In genomic region chr6:31657406-31658157, GRCh38 we compare ENCODE assay signal across 1 cellular context.
A peak's percentile ranks its signal among the peaks of the same experiment; 100 is the strongest.
TF ChIP-seq lines count a peak whose summit lies in the region.

No MANE protein-coding gene starts in this region.

TF ChIP-seq in HepG2, 621 proteins besides CTCF, POLR2A, EP300 and RAD21:
- TF ChIP-seq ZNF451 (CRISPR knock-in tag; IDR thresholded peaks at IDR 0.05) (no peak), REST (IDR thresholded peaks at IDR 0.05; ENCODE audit: borderline replicate concordance in 1 of 2, low read depth in 1 of 2, low read length in 2 of 2) (0 out of 4 replicates have a peak, but pooled peaks of 1 of the 2 experiments have one; percentile 34), ZSCAN21 (CRISPR knock-in tag; IDR thresholded peaks at IDR 0.05; ENCODE audit: borderline replicate concordance) (0 out of 2 replicates have a peak, but pooled peaks have one; percentile 50), MAZ (IDR thresholded peaks at IDR 0.05; ENCODE audit: borderline replicate concordance, low read depth, low read length) (no peak), MAZ (CRISPR knock-in tag; IDR thresholded peaks at IDR 0.05; ENCODE audit: low read depth) (0 out of 2 replicates have a peak, but pooled peaks have one; percentile 11), ZBTB42 (CRISPR knock-in tag; IDR thresholded peaks at IDR 0.05) (peak; percentile 18; the same call in 1 of the 2 replicates), PRDM10 (CRISPR knock-in tag; IDR thresholded peaks at IDR 0.05; ENCODE audit: low read depth) (0 out of 2 replicates have a peak, but pooled peaks have one; percentile 26), MYC (CRISPR knock-in tag; IDR thresholded peaks at IDR 0.05; ENCODE audit: borderline replicate concordance) (no peak), RBFOX2 (IDR thresholded peaks at IDR 0.05; ENCODE audit: low read depth, low read length) (peak; percentile 54), PAF1 (CRISPR knock-in tag; IDR thresholded peaks at IDR 0.05) (no peak), POLR2G (IDR thresholded peaks at IDR 0.05; ENCODE audit: low read depth, low read length) (peak; percentile 63; the same call in 1 of the 2 replicates), ZFP90 (CRISPR knock-in tag; IDR thresholded peaks at IDR 0.05; ENCODE audit: borderline replicate concordance) (no peak), SIX4 (CRISPR knock-in tag; IDR thresholded peaks at IDR 0.05) (0 out of 2 replicates have a peak, but pooled peaks have one; percentile 9), ATF7 (IDR thresholded peaks at IDR 0.05) (0 out of 2 replicates have a peak, but pooled peaks have one; percentile 16), ATF7 (CRISPR knock-in tag; IDR thresholded peaks at IDR 0.05) (no peak), POLR2AphosphoS5 (IDR thresholded peaks at IDR 0.05; ENCODE audit: low read depth, low read length) (0 out of 2 replicates have a peak, but pooled peaks have one; percentile 25), HNRNPK (IDR thresholded peaks at IDR 0.05; ENCODE audit: low read depth, low read length, poor library complexity, severe bottlenecking) (peak; percentile 52), ZBTB21 (CRISPR knock-in tag; IDR thresholded peaks at IDR 0.05) (peak; percentile 68), HIVEP1 (CRISPR knock-in tag; IDR thresholded peaks at IDR 0.05) (no peak), TOPORS (CRISPR knock-in tag; IDR thresholded peaks at IDR 0.05) (no peak), ZNF337 (CRISPR knock-in tag; IDR thresholded peaks at IDR 0.05; ENCODE audit: borderline replicate concordance, low read depth) (no peak), ZNF652 (CRISPR knock-in tag; IDR thresholded peaks at IDR 0.05; ENCODE audit: borderline replicate concordance, low read depth) (0 out of 2 replicates have a peak, but pooled peaks have one; percentile 24), JUN (CRISPR knock-in tag; IDR thresholded peaks at IDR 0.05) (no peak), ARID5B (CRISPR knock-in tag; IDR thresholded peaks at IDR 0.05) (no peak), HNF1B (CRISPR knock-in tag; IDR thresholded peaks at IDR 0.05) (peak; percentile 58; the same call in 1 of the 2 replicates), ZFP1 (CRISPR knock-in tag; IDR thresholded peaks at IDR 0.05) (no peak), ZFX (CRISPR knock-in tag; IDR thresholded peaks at IDR 0.05; ENCODE audit: low read depth) (no peak), CREB1 (IDR thresholded peaks at IDR 0.05) (peak; percentile 85), CREB1 (CRISPR knock-in tag; IDR thresholded peaks at IDR 0.05) (no peak), SAP130 (CRISPR knock-in tag; IDR thresholded peaks at IDR 0.05; ENCODE audit: low read depth) (0 out of 2 replicates have a peak, but pooled peaks have one; percentile 4), ZNF552 (CRISPR knock-in tag; IDR thresholded peaks at IDR 0.05; ENCODE audit: borderline replicate concordance) (no peak), CENPT (CRISPR knock-in tag; IDR thresholded peaks at IDR 0.05; ENCODE audit: low read depth) (0 out of 2 replicates have a peak, but pooled peaks have one; percentile 54), MYNN (CRISPR knock-in tag; IDR thresholded peaks at IDR 0.05; ENCODE audit: low read depth) (0 out of 2 replicates have a peak, but pooled peaks have one; percentile 65)
- TF ChIP-seq, protein P1, sequence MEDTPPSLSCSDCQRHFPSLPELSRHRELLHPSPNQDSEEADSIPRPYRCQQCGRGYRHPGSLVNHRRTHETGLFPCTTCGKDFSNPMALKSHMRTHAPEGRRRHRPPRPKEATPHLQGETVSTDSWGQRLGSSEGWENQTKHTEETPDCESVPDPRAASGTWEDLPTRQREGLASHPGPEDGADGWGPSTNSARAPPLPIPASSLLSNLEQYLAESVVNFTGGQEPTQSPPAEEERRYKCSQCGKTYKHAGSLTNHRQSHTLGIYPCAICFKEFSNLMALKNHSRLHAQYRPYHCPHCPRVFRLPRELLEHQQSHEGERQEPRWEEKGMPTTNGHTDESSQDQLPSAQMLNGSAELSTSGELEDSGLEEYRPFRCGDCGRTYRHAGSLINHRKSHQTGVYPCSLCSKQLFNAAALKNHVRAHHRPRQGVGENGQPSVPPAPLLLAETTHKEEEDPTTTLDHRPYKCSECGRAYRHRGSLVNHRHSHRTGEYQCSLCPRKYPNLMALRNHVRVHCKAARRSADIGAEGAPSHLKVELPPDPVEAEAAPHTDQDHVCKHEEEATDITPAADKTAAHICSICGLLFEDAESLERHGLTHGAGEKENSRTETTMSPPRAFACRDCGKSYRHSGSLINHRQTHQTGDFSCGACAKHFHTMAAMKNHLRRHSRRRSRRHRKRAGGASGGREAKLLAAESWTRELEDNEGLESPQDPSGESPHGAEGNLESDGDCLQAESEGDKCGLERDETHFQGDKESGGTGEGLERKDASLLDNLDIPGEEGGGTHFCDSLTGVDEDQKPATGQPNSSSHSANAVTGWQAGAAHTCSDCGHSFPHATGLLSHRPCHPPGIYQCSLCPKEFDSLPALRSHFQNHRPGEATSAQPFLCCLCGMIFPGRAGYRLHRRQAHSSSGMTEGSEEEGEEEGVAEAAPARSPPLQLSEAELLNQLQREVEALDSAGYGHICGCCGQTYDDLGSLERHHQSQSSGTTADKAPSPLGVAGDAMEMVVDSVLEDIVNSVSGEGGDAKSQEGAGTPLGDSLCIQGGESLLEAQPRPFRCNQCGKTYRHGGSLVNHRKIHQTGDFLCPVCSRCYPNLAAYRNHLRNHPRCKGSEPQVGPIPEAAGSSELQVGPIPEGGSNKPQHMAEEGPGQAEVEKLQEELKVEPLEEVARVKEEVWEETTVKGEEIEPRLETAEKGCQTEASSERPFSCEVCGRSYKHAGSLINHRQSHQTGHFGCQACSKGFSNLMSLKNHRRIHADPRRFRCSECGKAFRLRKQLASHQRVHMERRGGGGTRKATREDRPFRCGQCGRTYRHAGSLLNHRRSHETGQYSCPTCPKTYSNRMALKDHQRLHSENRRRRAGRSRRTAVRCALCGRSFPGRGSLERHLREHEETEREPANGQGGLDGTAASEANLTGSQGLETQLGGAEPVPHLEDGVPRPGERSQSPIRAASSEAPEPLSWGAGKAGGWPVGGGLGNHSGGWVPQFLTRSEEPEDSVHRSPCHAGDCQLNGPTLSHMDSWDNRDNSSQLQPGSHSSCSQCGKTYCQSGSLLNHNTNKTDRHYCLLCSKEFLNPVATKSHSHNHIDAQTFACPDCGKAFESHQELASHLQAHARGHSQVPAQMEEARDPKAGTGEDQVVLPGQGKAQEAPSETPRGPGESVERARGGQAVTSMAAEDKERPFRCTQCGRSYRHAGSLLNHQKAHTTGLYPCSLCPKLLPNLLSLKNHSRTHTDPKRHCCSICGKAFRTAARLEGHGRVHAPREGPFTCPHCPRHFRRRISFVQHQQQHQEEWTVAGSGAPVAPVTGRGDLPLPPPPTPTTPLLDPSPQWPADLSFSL (CRISPR knock-in tag; IDR thresholded peaks at IDR 0.05) = no peak
- TF ChIP-seq, protein P2, sequence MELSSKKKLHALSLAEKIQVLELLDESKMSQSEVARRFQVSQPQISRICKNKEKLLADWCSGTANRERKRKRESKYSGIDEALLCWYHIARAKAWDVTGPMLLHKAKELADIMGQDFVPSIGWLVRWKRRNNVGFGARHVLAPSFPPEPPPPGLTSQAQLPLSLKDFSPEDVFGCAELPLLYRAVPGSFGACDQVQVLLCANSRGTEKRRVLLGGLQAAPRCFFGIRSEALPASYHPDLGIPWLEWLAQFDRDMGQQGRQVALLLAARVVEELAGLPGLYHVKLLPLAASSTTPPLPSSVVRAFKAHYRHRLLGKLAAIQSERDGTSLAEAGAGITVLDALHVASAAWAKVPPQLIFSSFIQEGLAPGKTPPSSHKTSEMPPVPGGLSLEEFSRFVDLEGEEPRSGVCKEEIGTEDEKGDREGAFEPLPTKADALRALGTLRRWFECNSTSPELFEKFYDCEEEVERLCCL (CRISPR knock-in tag; IDR thresholded peaks at IDR 0.05; ENCODE audit: borderline replicate concordance) = 0 out of 2 replicates have a peak, but pooled peaks have one; percentile 50
